8 cellular contexts compared by ENCODE assay signal in genomic region chr2:38533180-38533579, GRCh38.
DNase-seq lines count a peak whose midpoint lies in the region; ATAC-seq and TF ChIP-seq lines count a peak whose summit lies in the region.

No MANE protein-coding gene starts in this region.

- H3K27me3 ChIP-seq in Karpas-422 (ENCODE audit: low read length) (no peaks in the 10 kb centered on the region), right atrium auricular region (no peaks in the 10 kb centered on the region)

- H3K4me1 ChIP-seq in Karpas-422 (ENCODE audit: low read length) = peaks cover 66% of the 10 kb centered on the region
- H3K4me1 ChIP-seq in right atrium auricular region = peaks cover 0 to 12% of the 10 kb centered on the region in 2 donors

- DNase-seq in Karpas-422 (peak; percentile 97), naive B cell (peak; percentile 81), HT-29 (ENCODE audit: low spot score) (no peak), NCI-H1436 treated with DMSO at 0.1 percent for 48 hours (lab: John Stamatoyannopoulos, UW) (no peak), right atrium auricular region (ENCODE audit: low spot score) (no peak), retina (no peak)

- no peaks in the 10 kb centered on the region for H3K9me3 Mint-ChIP-seq in naive B cell

- H3K36me3 Mint-ChIP-seq in naive B cell = no peaks in the 10 kb centered on the region

- no peak for TF ChIP-seq CTCF in right atrium auricular region (IDR thresholded peaks at IDR 0.05)

- H3K4me1 Mint-ChIP-seq in naive B cell = peaks cover 27 to 38% (median 28%) of the 10 kb centered on the region in 3 donors

- ATAC-seq in GM18873 (IDR thresholded peaks at IDR 0.05; ENCODE audit: low FRiP score, unreplicated experiment) = peak; percentile 96
- peak; percentile 97 for ATAC-seq in HG02610 (IDR thresholded peaks at IDR 0.05; ENCODE audit: unreplicated experiment)
- ATAC-seq in naive B cell (ENCODE audit: low read depth in 2 of 2) = peak; percentile 94 to 97

- H3K36me3 ChIP-seq in Karpas-422 (ENCODE audit: insufficient read depth, low read length) = no peaks in the 10 kb centered on the region
- H3K36me3 ChIP-seq in right atrium auricular region = no peaks in the 10 kb centered on the region

- H3K27ac Mint-ChIP-seq in naive B cell = peak overlapping the region; percentile 78 to 93 (median 90)

- no peaks in the 10 kb centered on the region for H3K9me2 ChIP-seq in Karpas-422 (replicated peaks; ENCODE audit: insufficient read depth, low read length)

- peak overlapping the region; percentile 99 for H3K27ac ChIP-seq in Karpas-422 (ENCODE audit: low read length)
- no peak overlapping the region for H3K27ac ChIP-seq in right atrium auricular region

- peak overlapping the region; percentile 7 to 83 (median 63) for H3K4me3 Mint-ChIP-seq in naive B cell

- H3K9me3 ChIP-seq in Karpas-422 (ENCODE audit: low read length) = no peaks in the 10 kb centered on the region
- H3K9me3 ChIP-seq in right atrium auricular region = no peaks in the 10 kb centered on the region

- H2AFZ ChIP-seq in Karpas-422 (ENCODE audit: low read length) = no peak overlapping the region

- H3K27me3 Mint-ChIP-seq in naive B cell = peaks cover 5 to 19% (median 8%) of the 10 kb centered on the region in 3 donors

- peak overlapping the region; percentile 81 for H3K9ac ChIP-seq in Karpas-422 (ENCODE audit: low read length)

- no peaks in the 10 kb centered on the region for H3K79me2 ChIP-seq in Karpas-422 (ENCODE audit: low read length)

- H3K4me3 ChIP-seq in Karpas-422 (ENCODE audit: low read length) (peak overlapping the region; percentile 52), right atrium auricular region (no peak overlapping the region)

- no peaks in the 10 kb centered on the region for H4K20me1 ChIP-seq in Karpas-422 (ENCODE audit: insufficient read depth, low read depth, low read length)

- peak overlapping the region; percentile 77 for H3K4me2 ChIP-seq in Karpas-422 (ENCODE audit: low read depth, low read length, poor library complexity, severe bottlenecking)

Comparison
In these comparisons a context has a peak if more than half of its experiments do, and no peak if none do; other contexts are left out.
1. DNase-seq: peak in Karpas-422 (single experiment) and naive B cell (single experiment); none in HT-29 (single experiment), NCI-H1436 treated with DMSO at 0.1 percent for 48 hours (single experiment), right atrium auricular region (single experiment) and retina (single experiment).
2. Peak in every context shown above with its lines, with median percentiles within 50 percentile points of each other: ATAC-seq.